Comparison of ENCODE assay signal across 8 cellular contexts in genomic region chr1:16207318-16208269, GRCh38. TPM values are rescaled to one million over a fixed set of nuclear protein-coding genes. Genes with fewer than 3 reads are reported as not detected.
DNase-seq lines count a peak whose midpoint lies in the region; ATAC-seq and TF ChIP-seq lines count a peak whose summit lies in the region.

No MANE protein-coding gene starts in this region.

- TF ChIP-seq CTCF in cardiac muscle cell (IDR thresholded peaks at IDR 0.05; ENCODE audit: low read depth, low read length) (no peak), adrenal gland (IDR thresholded peaks at IDR 0.05) (no peak), lower leg skin (IDR thresholded peaks at IDR 0.05) (no peak)

- H3K9me3 ChIP-seq in cardiac muscle cell (ENCODE audit: low read depth) (no peaks in the 10 kb centered on the region), adrenal gland (replicated peaks in 1 of 3) (no peaks in the 10 kb centered on the region)

- no peak for TF ChIP-seq POLR2A in adrenal gland (IDR thresholded peaks at IDR 0.05)
- no peak for TF ChIP-seq POLR2A in lower leg skin (IDR thresholded peaks at IDR 0.05)

- H3K27ac ChIP-seq in cardiac muscle cell (peak overlapping the region; percentile 32), adrenal gland (peak overlapping the region; percentile 90 to 98 (median 94)), urinary bladder (ENCODE audit: low read depth) (peak overlapping the region; percentile 88)

- ATAC-seq in left ventricle myocardium superior (no peak), GM18868 (IDR thresholded peaks at IDR 0.05; ENCODE audit: unreplicated experiment) (no peak), HG03095 (IDR thresholded peaks at IDR 0.05; ENCODE audit: unreplicated experiment) (no peak)

- DNase-seq in cardiac muscle cell (ENCODE audit: low read depth in 1 of 2, low spot score in 1 of 2) (peak in 1 of 2 donors; percentile 25), left ventricle myocardium superior (no peak), adrenal gland (peak; percentile 72 to 87 (median 81)), lower leg skin (ENCODE audit: low spot score in 2 of 2) (no peak), COR-L47 (lab: John Stamatoyannopoulos, UW) (no peak)

- H3K36me3 ChIP-seq in cardiac muscle cell (no peaks in the 10 kb centered on the region), adrenal gland (replicated peaks in 1 of 2) (peaks cover 0 to 6% of the 10 kb centered on the region in 2 donors), urinary bladder (ENCODE audit: insufficient read depth) (no peaks in the 10 kb centered on the region)

- WGBS in adrenal gland, 4 donors = 24 to 35% (median 29%) methylated on average over 34 to 51 of the region's 51 CpGs
- 29 to 38% methylated on average over 21 to 32 of the region's 51 CpGs for WGBS in lower leg skin, 2 donors
- 54% methylated on average over 51 of the region's 51 CpGs for WGBS in urinary bladder

- H3K4me3 ChIP-seq in cardiac muscle cell (peak overlapping the region; percentile 31), adrenal gland (peak overlapping the region in 3 of 4 donors; percentile 11 to 66 (median 24)), lower leg skin (ENCODE audit: low read depth, poor library complexity, severe bottlenecking) (peak overlapping the region; percentile 4), urinary bladder (ENCODE audit: low read depth, low read length) (peak overlapping the region; percentile 37)

- H3K4me1 ChIP-seq in cardiac muscle cell (ENCODE audit: low read depth) (peaks cover 7% of the 10 kb centered on the region), adrenal gland (replicated peaks in 1 of 2) (peaks cover 16 to 25% of the 10 kb centered on the region in 2 donors), urinary bladder (ENCODE audit: insufficient read depth) (no peaks in the 10 kb centered on the region)

- H3K27me3 ChIP-seq in cardiac muscle cell = no peaks in the 10 kb centered on the region
- H3K27me3 ChIP-seq in adrenal gland = no peaks in the 10 kb centered on the region

- intact Hi-C loops in left ventricle myocardium superior (cut with micrococcal nuclease) = no loop called here
- intact Hi-C loops in adrenal gland (cut with DNase I) = no loop called here
- intact Hi-C loops in lower leg skin (cut with DNase I; ENCODE audit: low total_unique reads) = no loop called here

RNA-seq across cellular contexts. Expression of gene ARHGEF19, which starts 4.9 kb away (rescaled TPM):
- total RNA-seq in cardiac muscle cell (3.5 and 4.0 TPM in 2 replicates), left ventricle myocardium superior (2.0 TPM), adrenal gland (10 to 100 TPM; 11.4 to 46.2 (median 23.8) TPM), lower leg skin (10 to 100 TPM; 45.7 to 63.1 (median 48.5) TPM), urinary bladder (6.9 TPM)
- polyA plus RNA-seq in cardiac muscle cell (6.7 and 11.6 TPM in 2 replicates), adrenal gland (10 to 100 TPM; 19.1 to 28.2 (median 19.1) TPM), urinary bladder (15.2 TPM)

RNA-seq across cellular contexts. Expression of gene CPLANE2, which starts 29.4 kb away (rescaled TPM):
- total RNA-seq in cardiac muscle cell = 20.5 and 26.5 TPM in 2 replicates
- 7.2 and 9.1 TPM in 2 replicates for polyA plus RNA-seq in cardiac muscle cell
- 9.7 TPM for total RNA-seq in left ventricle myocardium superior
- total RNA-seq in adrenal gland = 10 to 100 TPM; 10.5 to 21.3 (median 13.9) TPM
- 1 to 10 TPM; 2.8 to 6.3 (median 3.0) TPM for polyA plus RNA-seq in adrenal gland
- total RNA-seq in lower leg skin = 10 to 100 TPM in 2 of 4 donors, 1 to 10 TPM in 2; 6.0 to 17.2 (median 10.4) TPM
- 3.2 TPM for total RNA-seq in urinary bladder
- 8.5 TPM for polyA plus RNA-seq in urinary bladder

RNA-seq across cellular contexts. Expression of gene EPHA2, which starts 51.7 kb away (rescaled TPM):
- 21.6 and 26.2 TPM in 2 replicates for total RNA-seq in cardiac muscle cell
- 9.8 and 14.0 TPM in 2 replicates for polyA plus RNA-seq in cardiac muscle cell
- total RNA-seq in left ventricle myocardium superior = 7.6 TPM
- 10 to 100 TPM; 11.8 to 49.5 (median 19.2) TPM for total RNA-seq in adrenal gland
- 10 to 100 TPM in 2 of 3 donors, 1 to 10 TPM in 1; 2.7 to 15.3 (median 11.5) TPM for polyA plus RNA-seq in adrenal gland
- total RNA-seq in lower leg skin = 10 to 100 TPM; 63.6 to 83.8 (median 68.8) TPM
- total RNA-seq in urinary bladder = 11.3 TPM
- polyA plus RNA-seq in urinary bladder = 16.2 TPM

Comparison
In these comparisons a context has a peak if more than half of its experiments do, and no peak if none do; other contexts are left out.
1. DNase-seq: peak in adrenal gland (7 of 7); none in left ventricle myocardium superior (single experiment), lower leg skin (0 of 2) and COR-L47 (single experiment).
2. H3K27ac ChIP-seq: peak in every context shown above with its lines; median percentile 94 in adrenal gland; 88 in urinary bladder; 32 in cardiac muscle cell.
3. Peak in every context shown above with its lines, with median percentiles within 50 percentile points of each other: H3K4me3 ChIP-seq.